8 cellular contexts compared by ENCODE assay signal in the genomic region with DNA sequence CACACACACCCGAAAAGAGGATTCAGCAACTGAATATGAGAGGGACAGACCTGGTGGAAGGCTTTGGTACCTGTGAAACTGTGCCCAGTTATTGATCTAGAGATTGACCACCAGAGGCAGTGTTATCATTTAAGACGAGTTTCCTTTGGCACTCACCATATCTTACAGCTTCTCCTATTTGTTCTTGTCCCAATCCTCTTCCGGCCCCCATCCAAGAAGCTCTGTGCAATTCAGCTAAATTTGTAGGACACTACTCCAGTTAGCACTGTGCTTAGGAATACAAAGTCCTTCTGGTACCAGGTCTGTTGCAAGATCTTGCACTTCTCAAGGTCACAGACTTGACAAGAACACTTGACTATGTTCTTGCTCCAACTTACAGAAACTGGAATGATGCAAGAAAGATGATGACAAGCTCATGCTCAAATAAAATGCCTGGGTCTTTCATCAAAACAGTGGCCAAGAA. TPM values are rescaled to one million over a fixed set of nuclear protein-coding genes. Genes with fewer than 3 reads are reported as not detected.
DNase-seq lines count a peak whose midpoint lies in the region; ATAC-seq and TF ChIP-seq lines count a peak whose summit lies in the region.

No MANE protein-coding gene starts in this region.

- no peak overlapping the region for H3K27ac ChIP-seq in substantia nigra (ENCODE audit: low read depth, low read length, poor library complexity, severe bottlenecking)

- DNase-seq in GM10248 (ENCODE audit: extremely low spot score) = peak; percentile 53
- DNase-seq in NAMALWA (ENCODE audit: low spot score) = peak; percentile 58
- peak; percentile 25 for DNase-seq in astrocyte of the hippocampus (ENCODE audit: low read depth, low spot score)
- DNase-seq in left lobe of liver (ENCODE audit: low spot score) = no peak
- no peak for DNase-seq in substantia nigra (lab: John Stamatoyannopoulos, UW)
- no peak for DNase-seq in DMS79 treated with DMSO at 0.1 percent for 48 hours (lab: John Stamatoyannopoulos, UW)
- no peak for DNase-seq in activated CD4-positive, CD25-positive, alpha-beta regulatory T cell (lab: John Stamatoyannopoulos, UW)

- POLR2A ChIA-PET in GM10248 (lab: Yijun Ruan, JAX) = interaction anchor here (0.6 kb wide), 1 partner anchor 243 kb away, joined by 5 read pairs; no protein-coding TSS in a partner anchor

- ATAC-seq in left lobe of liver (peak; percentile 77), GM19324 (IDR thresholded peaks at IDR 0.05; ENCODE audit: low FRiP score, unreplicated experiment) (no peak)

- CTCF ChIA-PET in GM10248 (lab: Yijun Ruan, JAX) = interaction anchor here (0.9 to 2.9 kb wide), 6 partner anchors 10 to 124 kb away, joined by 3 to 19 read pairs (median 4); no protein-coding TSS in a partner anchor

- TF ChIP-seq CTCF in GM10248 (IDR thresholded peaks at IDR 0.05; ENCODE audit: control extremely low read depth, extremely low read depth, low read depth, missing control alignments) = peak; percentile 47

RNA-seq across cellular contexts. Expression of a gene that starts 40.1 kb away (rescaled TPM):
- 5.4 TPM for total RNA-seq in left lobe of liver

RNA-seq across cellular contexts. Expression of a gene that starts 40.2 kb away (rescaled TPM):
- total RNA-seq in left lobe of liver = 7.6 TPM

RNA-seq across cellular contexts. Expression of a gene that starts 42.0 kb away (rescaled TPM):
- total RNA-seq in left lobe of liver = 5.5 TPM

Comparison
In these comparisons a context has a peak if more than half of its experiments do, and no peak if none do; other contexts are left out.
1. DNase-seq: peak in GM10248 (single experiment), NAMALWA (single experiment) and astrocyte of the hippocampus (single experiment); none in left lobe of liver (single experiment), substantia nigra (0 of 49), DMS79 treated with DMSO at 0.1 percent for 48 hours (single experiment) and activated CD4-positive, CD25-positive, alpha-beta regulatory T cell (0 of 4).